Comparison of ENCODE assay signal across 1 cellular context in the genomic region with DNA sequence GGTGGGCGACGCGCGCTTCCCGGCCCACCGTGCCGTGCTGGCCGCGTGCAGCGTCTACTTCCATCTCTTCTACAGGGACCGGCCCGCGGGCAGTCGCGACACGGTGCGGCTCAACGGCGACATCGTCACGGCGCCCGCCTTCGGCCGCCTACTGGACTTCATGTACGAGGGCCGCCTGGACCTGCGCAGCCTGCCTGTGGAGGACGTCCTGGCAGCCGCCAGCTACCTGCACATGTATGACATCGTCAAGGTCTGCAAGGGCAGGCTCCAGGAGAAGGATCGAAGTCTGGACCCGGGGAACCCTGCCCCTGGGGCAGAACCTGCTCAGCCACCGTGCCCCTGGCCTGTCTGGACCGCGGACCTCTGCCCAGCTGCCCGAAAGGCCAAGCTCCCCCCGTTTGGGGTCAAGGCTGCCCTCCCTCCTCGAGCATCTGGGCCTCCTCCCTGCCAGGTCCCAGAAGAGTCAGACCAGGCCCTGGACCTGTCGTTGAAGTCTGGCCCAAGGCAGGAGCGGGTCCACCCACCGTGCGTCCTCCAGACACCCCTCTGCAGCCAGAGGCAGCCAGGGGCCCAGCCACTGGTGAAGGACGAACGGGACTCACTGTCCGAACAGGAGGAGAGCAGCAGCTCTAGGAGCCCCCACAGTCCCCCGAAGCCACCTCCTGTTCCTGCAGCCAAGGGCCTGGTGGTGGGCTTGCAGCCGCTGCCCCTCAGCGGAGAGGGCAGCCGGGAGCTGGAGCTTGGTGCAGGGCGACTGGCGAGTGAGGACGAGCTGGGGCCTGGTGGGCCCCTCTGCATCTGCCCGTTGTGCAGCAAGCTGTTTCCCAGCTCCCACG.
A peak's percentile ranks its signal among the peaks of the same experiment; 100 is the strongest.
TF ChIP-seq lines count a peak whose summit lies in the region.

No MANE protein-coding gene starts in this region.

TF ChIP-seq in K562, 482 proteins besides CTCF, POLR2A, EP300 and RAD21 (continues in another document):
- TF ChIP-seq CREB1 (IDR thresholded peaks at IDR 0.05) (no peak), CREB1 (CRISPR knock-in tag; IDR thresholded peaks at IDR 0.05) (0 out of 2 replicates have a peak, but pooled peaks have one; percentile 39), ZNF586 (CRISPR knock-in tag; conservative IDR thresholded peaks at IDR 0.05) (no peak), MAFK (IDR thresholded peaks at IDR 0.05; ENCODE audit: low read length) (no peak), ILF3 (IDR thresholded peaks at IDR 0.05; ENCODE audit: borderline replicate concordance) (no peak), NRF1 (conservative IDR thresholded peaks at IDR 0.05 in 1 of 2, IDR thresholded peaks at IDR 0.05 in 1 of 2) (peak; percentile 75 to 78; a peak in 3 of 4 replicates), PURB (CRISPR knock-in tag; IDR thresholded peaks at IDR 0.05; ENCODE audit: low read depth) (no peak), SMC3 (conservative IDR thresholded peaks at IDR 0.05; ENCODE audit: insufficient read depth, low read depth, low read length) (no peak), HLTF (IDR thresholded peaks at IDR 0.05) (no peak), ZBTB17 (CRISPR knock-in tag; IDR thresholded peaks at IDR 0.05) (no peak; the same call in 1 of the 2 replicates), ZNF431 (CRISPR knock-in tag; IDR thresholded peaks at IDR 0.05) (no peak), L3MBTL2 (IDR thresholded peaks at IDR 0.05) (peak; percentile 11; the same call in 1 of the 2 replicates), OTX1 (CRISPR knock-in tag; IDR thresholded peaks at IDR 0.05) (no peak), CEBPB (tag; IDR thresholded peaks at IDR 0.05) (no peak), THAP7 (CRISPR knock-in tag; IDR thresholded peaks at IDR 0.05) (no peak), GABPB1 (CRISPR knock-in tag; IDR thresholded peaks at IDR 0.05) (0 out of 2 replicates have a peak, but pooled peaks have one; percentile 48), SMARCA5 (IDR thresholded peaks at IDR 0.05) (no peak), SRSF3 (IDR thresholded peaks at IDR 0.05; ENCODE audit: insufficient read depth, low read length) (no peak), JUN (IDR thresholded peaks at IDR 0.05; ENCODE audit: borderline replicate concordance, low read depth, low read length) (no peak), JUN (CRISPR knock-in tag; IDR thresholded peaks at IDR 0.05; ENCODE audit: borderline replicate concordance) (no peak; the same call in 1 of the 2 replicates), ZNF699 (CRISPR knock-in tag; IDR thresholded peaks at IDR 0.05; ENCODE audit: insufficient replicate concordance) (no peak), TGIF2 (CRISPR knock-in tag; IDR thresholded peaks at IDR 0.05) (no peak), BRD9 (IDR thresholded peaks at IDR 0.05; ENCODE audit: low read depth, partially characterized antibody) (no peak), ZNF436 (CRISPR knock-in tag; IDR thresholded peaks at IDR 0.05) (no peak), NFRKB (IDR thresholded peaks at IDR 0.05; ENCODE audit: low read depth) (no peak), ZNF316 (IDR thresholded peaks at IDR 0.05) (no peak), MCM5 (IDR thresholded peaks at IDR 0.05; ENCODE audit: low read depth) (no peak), BCL6 (CRISPR knock-in tag; IDR thresholded peaks at IDR 0.05) (no peak), SRF (CRISPR knock-in tag; IDR thresholded peaks at IDR 0.05) (no peak), CBX3 (IDR thresholded peaks at IDR 0.05; ENCODE audit: borderline replicate concordance in 1 of 2, low read length in 2 of 2) (no peak), TEAD1 (CRISPR knock-in tag; IDR thresholded peaks at IDR 0.05) (0 out of 4 replicates have a peak, but pooled peaks of 1 of the 2 experiments have one; percentile 43), SREBF1 (IDR thresholded peaks at IDR 0.05; ENCODE audit: borderline replicate concordance, low read depth, low read length) (no peak), SUPT5H (IDR thresholded peaks at IDR 0.05) (no peak), KLF16 (IDR thresholded peaks at IDR 0.05) (no peak), CBX8 (IDR thresholded peaks at IDR 0.05; ENCODE audit: borderline replicate concordance, extremely low read depth, low read depth, low read length, poor library complexity, severe bottlenecking) (no peak), CHD1 (IDR thresholded peaks at IDR 0.05; ENCODE audit: low read length) (no peak), TSHZ1 (CRISPR knock-in tag; IDR thresholded peaks at IDR 0.05) (no peak), ZNF143 (CRISPR knock-in tag; IDR thresholded peaks at IDR 0.05) (0 out of 2 replicates have a peak, but pooled peaks have one; percentile 22), ZBTB7A (IDR thresholded peaks at IDR 0.05; ENCODE audit: borderline replicate concordance, control insufficient read depth, low read depth, low read length) (no peak), DMBX1 (CRISPR knock-in tag; IDR thresholded peaks at IDR 0.05; ENCODE audit: borderline replicate concordance) (no peak), ZMIZ1 (IDR thresholded peaks at IDR 0.05; ENCODE audit: low read depth in 2 of 2, low read length in 2 of 2) (no peak), PYGO2 (tag; IDR thresholded peaks at IDR 0.05) (no peak), RAD51 (IDR thresholded peaks at IDR 0.05; ENCODE audit: borderline replicate concordance, low read depth) (no peak), LEF1 (IDR thresholded peaks at IDR 0.05) (no peak), NR2C2 (CRISPR knock-in tag; IDR thresholded peaks at IDR 0.05) (no peak), NR2C2 (tag; IDR thresholded peaks at IDR 0.05) (no peak), CHD2 (IDR thresholded peaks at IDR 0.05; ENCODE audit: low read depth, low read length) (no peak), MYC (IDR thresholded peaks at IDR 0.05; ENCODE audit: low read depth, low read length) (no peak), MYC (CRISPR knock-in tag; IDR thresholded peaks at IDR 0.05; ENCODE audit: borderline replicate concordance, low read depth) (no peak), ZKSCAN1 (IDR thresholded peaks at IDR 0.05; ENCODE audit: low read depth, low read length) (no peak), HSF4 (CRISPR knock-in tag; IDR thresholded peaks at IDR 0.05; ENCODE audit: borderline replicate concordance) (no peak), RCOR1 (IDR thresholded peaks at IDR 0.05; ENCODE audit: borderline replicate concordance in 1 of 2, low read depth in 2 of 2, low read length in 2 of 2) (no peak)
- TF ChIP-seq, protein P1, sequence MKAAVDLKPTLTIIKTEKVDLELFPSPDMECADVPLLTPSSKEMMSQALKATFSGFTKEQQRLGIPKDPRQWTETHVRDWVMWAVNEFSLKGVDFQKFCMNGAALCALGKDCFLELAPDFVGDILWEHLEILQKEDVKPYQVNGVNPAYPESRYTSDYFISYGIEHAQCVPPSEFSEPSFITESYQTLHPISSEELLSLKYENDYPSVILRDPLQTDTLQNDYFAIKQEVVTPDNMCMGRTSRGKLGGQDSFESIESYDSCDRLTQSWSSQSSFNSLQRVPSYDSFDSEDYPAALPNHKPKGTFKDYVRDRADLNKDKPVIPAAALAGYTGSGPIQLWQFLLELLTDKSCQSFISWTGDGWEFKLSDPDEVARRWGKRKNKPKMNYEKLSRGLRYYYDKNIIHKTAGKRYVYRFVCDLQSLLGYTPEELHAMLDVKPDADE (conservative IDR thresholded peaks at IDR 0.05; ENCODE audit: control insufficient read depth, low read depth, low read length): no peak
- TF ChIP-seq, protein P2, sequence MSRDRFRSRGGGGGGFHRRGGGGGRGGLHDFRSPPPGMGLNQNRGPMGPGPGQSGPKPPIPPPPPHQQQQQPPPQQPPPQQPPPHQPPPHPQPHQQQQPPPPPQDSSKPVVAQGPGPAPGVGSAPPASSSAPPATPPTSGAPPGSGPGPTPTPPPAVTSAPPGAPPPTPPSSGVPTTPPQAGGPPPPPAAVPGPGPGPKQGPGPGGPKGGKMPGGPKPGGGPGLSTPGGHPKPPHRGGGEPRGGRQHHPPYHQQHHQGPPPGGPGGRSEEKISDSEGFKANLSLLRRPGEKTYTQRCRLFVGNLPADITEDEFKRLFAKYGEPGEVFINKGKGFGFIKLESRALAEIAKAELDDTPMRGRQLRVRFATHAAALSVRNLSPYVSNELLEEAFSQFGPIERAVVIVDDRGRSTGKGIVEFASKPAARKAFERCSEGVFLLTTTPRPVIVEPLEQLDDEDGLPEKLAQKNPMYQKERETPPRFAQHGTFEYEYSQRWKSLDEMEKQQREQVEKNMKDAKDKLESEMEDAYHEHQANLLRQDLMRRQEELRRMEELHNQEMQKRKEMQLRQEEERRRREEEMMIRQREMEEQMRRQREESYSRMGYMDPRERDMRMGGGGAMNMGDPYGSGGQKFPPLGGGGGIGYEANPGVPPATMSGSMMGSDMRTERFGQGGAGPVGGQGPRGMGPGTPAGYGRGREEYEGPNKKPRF (IDR thresholded peaks at IDR 0.05; ENCODE audit: low read depth, low read length): no peak
- TF ChIP-seq, protein P3, sequence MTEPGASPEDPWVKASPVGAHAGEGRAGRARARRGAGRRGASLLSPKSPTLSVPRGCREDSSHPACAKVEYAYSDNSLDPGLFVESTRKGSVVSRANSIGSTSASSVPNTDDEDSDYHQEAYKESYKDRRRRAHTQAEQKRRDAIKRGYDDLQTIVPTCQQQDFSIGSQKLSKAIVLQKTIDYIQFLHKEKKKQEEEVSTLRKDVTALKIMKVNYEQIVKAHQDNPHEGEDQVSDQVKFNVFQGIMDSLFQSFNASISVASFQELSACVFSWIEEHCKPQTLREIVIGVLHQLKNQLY (CRISPR knock-in tag; conservative IDR thresholded peaks at IDR 0.05): no peak
- TF ChIP-seq, protein P4, sequence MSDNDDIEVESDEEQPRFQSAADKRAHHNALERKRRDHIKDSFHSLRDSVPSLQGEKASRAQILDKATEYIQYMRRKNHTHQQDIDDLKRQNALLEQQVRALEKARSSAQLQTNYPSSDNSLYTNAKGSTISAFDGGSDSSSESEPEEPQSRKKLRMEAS (CRISPR knock-in tag; IDR thresholded peaks at IDR 0.05): peak; percentile 37; the same call in 1 of the 2 replicates
- TF ChIP-seq, protein P5, sequence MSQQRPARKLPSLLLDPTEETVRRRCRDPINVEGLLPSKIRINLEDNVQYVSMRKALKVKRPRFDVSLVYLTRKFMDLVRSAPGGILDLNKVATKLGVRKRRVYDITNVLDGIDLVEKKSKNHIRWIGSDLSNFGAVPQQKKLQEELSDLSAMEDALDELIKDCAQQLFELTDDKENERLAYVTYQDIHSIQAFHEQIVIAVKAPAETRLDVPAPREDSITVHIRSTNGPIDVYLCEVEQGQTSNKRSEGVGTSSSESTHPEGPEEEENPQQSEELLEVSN (IDR thresholded peaks at IDR 0.05; ENCODE audit: borderline replicate concordance in 1 of 2, extremely low read depth in 1 of 2, insufficient read depth in 1 of 2, insufficient read length in 1 of 2, low read depth in 1 of 2, low read length in 1 of 2, poor library complexity in 1 of 2, severe bottlenecking in 1 of 2): peak in 1 of 2 experiments; percentile 10
